Comparison of ENCODE assay signal across 14 cellular contexts in the genomic region with DNA sequence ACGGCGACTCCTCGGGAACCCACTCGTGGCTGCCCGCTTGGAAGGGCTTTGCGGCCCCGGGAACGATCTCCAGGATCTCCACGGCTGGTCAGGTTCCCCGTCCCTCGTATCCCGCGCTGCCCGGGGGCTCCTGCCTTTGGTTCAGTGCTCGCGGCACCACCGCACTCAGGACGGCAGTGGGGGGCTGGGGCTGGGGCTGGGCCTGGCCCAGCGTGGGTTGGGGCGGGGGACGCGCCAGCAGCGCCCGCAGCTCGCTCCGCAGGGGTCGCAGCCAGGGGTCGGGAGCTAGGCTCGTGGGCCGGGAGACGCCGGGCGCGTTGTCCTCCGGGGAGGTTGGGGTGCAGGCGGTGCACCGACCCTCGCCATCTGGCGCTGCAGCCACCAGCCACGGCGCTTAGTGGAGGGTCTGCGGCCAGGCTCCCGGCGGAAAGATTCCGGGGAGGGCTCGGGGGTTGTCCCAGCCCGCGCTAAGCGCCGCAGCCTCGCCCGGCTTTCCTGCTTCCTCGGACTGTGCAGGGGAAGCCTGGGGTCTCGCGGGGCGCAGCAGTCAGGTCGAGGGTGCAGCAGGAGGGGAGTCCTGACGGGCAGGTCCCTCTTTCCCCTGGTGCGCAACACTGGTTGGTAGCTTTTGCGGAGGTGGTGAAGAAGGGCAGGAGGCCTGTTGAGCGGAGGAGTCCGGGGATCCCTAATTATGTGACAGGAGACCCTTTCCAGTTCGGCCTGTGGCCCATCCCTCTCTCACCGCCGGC. TPM values are rescaled to one million over a fixed set of nuclear protein-coding genes. Genes with fewer than 3 reads are reported as not detected.
DNase-seq lines count a peak whose midpoint lies in the region; ATAC-seq and TF ChIP-seq lines count a peak whose summit lies in the region.
"Had no signal": no experiment of that assay in that cellular context is flagged by ENCODE, and none has a peak within 500 bp of the region (broad histone marks: within the 10 kb centered on the region; RNA-seq: fewer than 3 reads in every experiment).

No MANE protein-coding gene starts in this region.

- intact Hi-C loops in CD4-positive, alpha-beta T cell (cut with DNase I, micrococcal nuclease), result no loop called here
- intact Hi-C loops in posterior vena cava (cut with DNase I), result no loop called here
- intact Hi-C loops in transverse colon (cut with DNase I; ENCODE audit: low total_unique reads), result loop anchor here (10.0 kb wide), 1 partner anchor 1497 kb away; no protein-coding TSS in a partner anchor

- H3K4me1 Mint-ChIP-seq in CD4-positive, alpha-beta T cell (ENCODE audit: low read depth), result peaks cover 51% of the 10 kb centered on the region

- DNase-seq in CD4-positive, alpha-beta T cell, result no peak
- DNase-seq in epithelial cell of proximal tubule (ENCODE audit: low read depth) (no peak), posterior vena cava (ENCODE audit: low spot score) (peak; percentile 67), transverse colon (no peak), NCI-H2171 treated with DMSO at 0.1 percent for 48 hours (lab: John Stamatoyannopoulos, UW) (no peak), NCI-H1105 treated with DMSO at 0.1 percent for 48 hours (lab: John Stamatoyannopoulos, UW) (no peak)
- DNase-seq: kidney, NCI-H2081, ovary had no signal

- TF ChIP-seq EP300 in transverse colon (IDR thresholded peaks at IDR 0.05; ENCODE audit: low read depth), result no peak

- 12% methylated on average over 41 of the region's 65 CpGs; no CpG with 5 or more reads in 1 of the 2 donors for WGBS in transverse colon (ENCODE audit: low coverage in 1 of 2), 2 donors

- in situ Hi-C loops in transverse colon (cut with MboI; ENCODE audit: low pct_ligation_motif_present in 1 of 4, low pct_unique_long_range_greater_than_20kb in 1 of 4, low sequenced_read_pairs in 3 of 4), result no loop called here

- H3K27me3 ChIP-seq in CD4-positive, alpha-beta T cell (ENCODE audit: control insufficient read depth, insufficient read depth, low read length), result peaks cover 100% of the 10 kb centered on the region
- H3K27me3 ChIP-seq in HUES6 (ENCODE audit: control insufficient read depth, insufficient read depth, low read length), result peaks cover 100% of the 10 kb centered on the region
- H3K27me3 ChIP-seq in transverse colon, result peaks cover 100% of the 10 kb centered on the region

- no peak for TF ChIP-seq CTCF in CD4-positive, alpha-beta T cell (IDR thresholded peaks at IDR 0.05)
- no peak for TF ChIP-seq CTCF in epithelial cell of proximal tubule (conservative IDR thresholded peaks at IDR 0.05; ENCODE audit: low read depth, low read length)
- TF ChIP-seq CTCF in transverse colon (IDR thresholded peaks at IDR 0.05), result no peak

- POLR2A ChIA-PET in CD4-positive, alpha-beta T cell (lab: Charles Lee), result no interaction called here

- no peak for ATAC-seq in CD4-positive, alpha-beta T cell (ENCODE audit: poor library complexity)
- no peak for ATAC-seq in GM18511 (IDR thresholded peaks at IDR 0.05; ENCODE audit: unreplicated experiment)

- H3K27me3 Mint-ChIP-seq in CD4-positive, alpha-beta T cell, result peaks cover 86% of the 10 kb centered on the region

- H3K4me3 Mint-ChIP-seq in CD4-positive, alpha-beta T cell, result peak overlapping the region; percentile 48
- H3K4me3 Mint-ChIP-seq: T-helper 1 cell treated with Interleukin-12 subunit alpha and Interleukin-12 subunit beta and Interleukin-4 antibody, amounts not matched to agents 30 μg/mL and 1 μg/mL, for 36 hours had no signal

- H3K4me3 ChIP-seq in HUES6 (ENCODE audit: low read depth, low read length) (peak overlapping the region; percentile 44), epithelial cell of proximal tubule (ENCODE audit: low read depth, low read length) (peak overlapping the region; percentile 55), transverse colon (no peak overlapping the region)
- H3K4me3 ChIP-seq: K562, ovary had no signal

- no peaks in the 10 kb centered on the region for H3K9me3 ChIP-seq in CD4-positive, alpha-beta T cell (ENCODE audit: control insufficient read depth, low read length)
- H3K9me3 ChIP-seq in HUES6 (ENCODE audit: control insufficient read depth, insufficient read depth, low read depth, low read length) (no peaks in the 10 kb centered on the region), transverse colon (no peaks in the 10 kb centered on the region)
- H3K9me3 ChIP-seq: ovary had no signal

- TF ChIP-seq POLR2A in transverse colon (IDR thresholded peaks at IDR 0.05), result no peak

- no peak overlapping the region for H3K9ac ChIP-seq in HUES6 (ENCODE audit: low read length)

- H3K36me3 Mint-ChIP-seq in CD4-positive, alpha-beta T cell (ENCODE audit: low read depth), result no peaks in the 10 kb centered on the region

- no peak overlapping the region for H3K27ac ChIP-seq in CD4-positive, alpha-beta T cell (ENCODE audit: low read depth, low read length)
- H3K27ac ChIP-seq in HUES6 (ENCODE audit: low read depth, low read length) (no peak overlapping the region), transverse colon (no peak overlapping the region)
- H3K27ac ChIP-seq: ovary had no signal

- CTCF ChIA-PET in CD4-positive, alpha-beta T cell (lab: Charles Lee), result no interaction called here

- H3K36me3 ChIP-seq in HUES6 (ENCODE audit: control insufficient read depth, insufficient read depth, low read length) (no peaks in the 10 kb centered on the region), transverse colon (no peaks in the 10 kb centered on the region)
- H3K36me3 ChIP-seq: ovary had no signal

- no peaks in the 10 kb centered on the region for H3K9me3 Mint-ChIP-seq in CD4-positive, alpha-beta T cell
- H3K9me3 Mint-ChIP-seq: T-helper 1 cell treated with Interleukin-12 subunit alpha and Interleukin-12 subunit beta and Interleukin-4 antibody, amounts not matched to agents 30 μg/mL and 1 μg/mL, for 36 hours had no signal

- H3K4me1 ChIP-seq in HUES6 (ENCODE audit: control insufficient read depth, insufficient read depth, low read length) (peaks cover 55% of the 10 kb centered on the region), transverse colon (peaks cover 13 to 57% (median 34%) of the 10 kb centered on the region in 4 donors)

- H3K27ac Mint-ChIP-seq in CD4-positive, alpha-beta T cell, result no peak overlapping the region
- H3K27ac Mint-ChIP-seq: CD14-positive monocyte had no signal

RNA-seq across cellular contexts. Expression of gene SIM2, which starts 9.0 kb away (rescaled TPM):
- not detected for total RNA-seq in CD4-positive, alpha-beta T cell
- total RNA-seq in epithelial cell of proximal tubule (22.3 and 23.2 TPM in 2 replicates), posterior vena cava (not detected), transverse colon (under 1 TPM in 1 of 4 donors, not detected in 3; 0.32 TPM)

Comparison
In these comparisons a context has a peak if more than half of its experiments do, and no peak if none do; other contexts are left out.
1. H3K4me3 ChIP-seq: peak in HUES6 (single experiment) and epithelial cell of proximal tubule (single experiment); none in transverse colon (0 of 4).
2. RNA of gene SIM2, which starts 9.0 kb away (total RNA-seq): 22.3 to 23.2 TPM in epithelial cell of proximal tubule; not detected in CD4-positive, alpha-beta T cell, not detected in posterior vena cava and 0.32 TPM in transverse colon; every median in the first group is over 10 times any median in the second.